In the genomic region with DNA sequence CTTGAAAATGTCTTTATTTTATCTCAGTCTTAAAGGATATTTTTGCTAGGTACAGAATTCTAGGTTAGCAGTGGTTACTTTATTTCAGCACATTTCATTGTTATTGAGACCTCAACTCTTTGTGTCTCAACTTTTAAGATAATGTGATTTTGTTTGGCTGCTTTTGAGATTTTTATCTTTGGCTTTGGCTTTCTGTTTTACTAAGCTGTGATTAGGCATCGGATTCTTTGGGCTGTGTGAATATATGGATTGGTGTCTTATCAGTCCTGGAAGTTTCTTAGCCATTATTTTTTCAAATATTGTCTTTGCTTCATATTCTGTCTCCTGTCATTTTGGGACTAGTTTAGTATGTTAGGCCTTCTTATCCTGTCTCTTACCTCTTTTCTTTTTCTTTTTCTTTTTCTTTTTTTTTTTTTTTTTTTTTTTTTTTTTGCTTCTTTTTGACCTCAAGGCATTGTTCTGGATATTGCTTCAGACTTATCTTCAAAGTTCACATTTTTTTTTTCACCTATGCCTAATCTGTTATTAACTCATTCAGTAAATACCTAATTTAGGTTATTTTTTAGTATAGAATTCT, we compare ENCODE assay signal across 2 cellular contexts.
A peak's percentile ranks its signal among the peaks of the same experiment; 100 is the strongest.
TF ChIP-seq lines count a peak whose summit lies in the region.

No MANE protein-coding gene starts in this region.

TF ChIP-seq in HEK293, 187 proteins besides CTCF, POLR2A, EP300 and RAD21:
- TF ChIP-seq SETDB1 (IDR thresholded peaks at IDR 0.05; ENCODE audit: insufficient read length, low read length), result peak; percentile 55
- peak; percentile 48; the same call in 1 of the 2 replicates for TF ChIP-seq TRIM28 (IDR thresholded peaks at IDR 0.05; ENCODE audit: borderline replicate concordance, low read length)
- no peak for TF ChIP-seq ZNF23 (tag by site-specific recombination; IDR thresholded peaks at IDR 0.05; ENCODE audit: borderline replicate concordance)
- TF ChIP-seq, protein P1, sequence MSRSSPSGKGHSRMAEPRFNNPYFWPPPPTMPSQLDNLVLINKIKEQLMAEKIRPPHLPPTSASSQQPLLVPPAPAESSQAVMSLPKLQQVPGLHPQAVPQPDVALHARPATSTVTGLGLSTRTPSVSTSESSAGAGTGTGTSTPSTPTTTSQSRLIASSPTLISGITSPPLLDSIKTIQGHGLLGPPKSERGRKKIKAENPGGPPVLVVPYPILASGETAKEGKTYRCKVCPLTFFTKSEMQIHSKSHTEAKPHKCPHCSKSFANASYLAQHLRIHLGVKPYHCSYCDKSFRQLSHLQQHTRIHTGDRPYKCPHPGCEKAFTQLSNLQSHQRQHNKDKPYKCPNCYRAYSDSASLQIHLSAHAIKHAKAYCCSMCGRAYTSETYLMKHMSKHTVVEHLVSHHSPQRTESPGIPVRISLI (tag by site-specific recombination; IDR thresholded peaks at IDR 0.05), result peak; percentile 94

TF ChIP-seq in endothelial cell of umbilical vein, 7 proteins besides CTCF, POLR2A, EP300 and RAD21:
- no peak for TF ChIP-seq JUN (IDR thresholded peaks at IDR 0.05; ENCODE audit: borderline replicate concordance, insufficient read depth, insufficient read length, low read depth)
- no peak for TF ChIP-seq POLR2AphosphoS5 (IDR thresholded peaks at IDR 0.05; ENCODE audit: insufficient read depth, low read depth, low read length)
- TF ChIP-seq GATA2 (IDR thresholded peaks at IDR 0.05; ENCODE audit: insufficient read depth, insufficient read length, low read depth, low read length), result no peak
- TF ChIP-seq EZH2 (IDR thresholded peaks at IDR 0.05; ENCODE audit: borderline replicate concordance, low read depth, low read length, severe bottlenecking), result no peak
- no peak for TF ChIP-seq FOS (IDR thresholded peaks at IDR 0.05; ENCODE audit: borderline replicate concordance, insufficient read depth, low read length)
- TF ChIP-seq MYC (IDR thresholded peaks at IDR 0.05; ENCODE audit: low read depth, low read length), result no peak
- TF ChIP-seq, protein P2, sequence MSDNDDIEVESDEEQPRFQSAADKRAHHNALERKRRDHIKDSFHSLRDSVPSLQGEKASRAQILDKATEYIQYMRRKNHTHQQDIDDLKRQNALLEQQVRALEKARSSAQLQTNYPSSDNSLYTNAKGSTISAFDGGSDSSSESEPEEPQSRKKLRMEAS (IDR thresholded peaks at IDR 0.05; ENCODE audit: insufficient read depth, insufficient read length), result no peak
